Comparison of ENCODE assay signal across 19 cellular contexts in the genomic region with DNA sequence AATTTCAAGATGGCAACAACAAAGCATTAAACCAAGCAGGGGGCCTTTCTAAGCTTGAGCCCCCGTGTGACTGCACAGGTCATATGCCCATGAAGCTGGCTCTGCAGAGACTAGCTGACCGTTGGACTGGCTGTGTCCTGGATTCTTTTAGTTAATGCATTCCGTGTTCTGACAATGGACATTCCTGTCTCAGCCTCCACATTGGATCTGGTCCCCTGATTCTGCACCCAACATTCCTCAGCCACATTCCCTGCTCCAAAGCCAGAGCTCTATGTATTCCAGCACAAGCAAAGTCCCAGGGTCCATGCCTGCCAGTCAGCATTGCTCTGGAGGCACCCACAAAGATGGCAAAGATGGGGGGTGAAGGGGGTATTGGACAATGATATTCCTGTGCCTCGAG. TPM values are rescaled to one million over a fixed set of nuclear protein-coding genes. Genes with fewer than 3 reads are reported as not detected.
A peak's percentile ranks its signal among the peaks of the same experiment; 100 is the strongest.
DNase-seq lines count a peak whose midpoint lies in the region; FAIRE-seq and TF ChIP-seq lines count a peak whose summit lies in the region.
"Had no signal": no experiment of that assay in that cellular context is flagged by ENCODE, and none has a peak within 500 bp of the region (broad histone marks: within the 10 kb centered on the region; RNA-seq: fewer than 3 reads in every experiment).

No MANE protein-coding gene starts in this region.

- no peaks in the 10 kb centered on the region for H3K36me3 ChIP-seq in GM23248 (ENCODE audit: low read depth)
- H3K36me3 ChIP-seq in neuronal stem cell (replicated peaks in 1 of 2; ENCODE audit: control insufficient read depth in 2 of 2, insufficient read depth in 2 of 2, low read length in 2 of 2) = no peaks in the 10 kb centered on the region
- H3K36me3 ChIP-seq in uterus = no peaks in the 10 kb centered on the region
- no peaks in the 10 kb centered on the region for H3K36me3 ChIP-seq in left ventricle myocardium inferior
- H3K36me3 ChIP-seq: BE2C, SJCRH30 had no signal

- H4K91ac ChIP-seq in neuronal stem cell (ENCODE audit: low read depth, low read length, poor library complexity) = no peak overlapping the region

- H2BK12ac ChIP-seq in neuronal stem cell (ENCODE audit: low read length) = no peak overlapping the region

- H3K4me2 ChIP-seq in GM23248 (ENCODE audit: unreplicated experiment) (no peak overlapping the region), neuronal stem cell (ENCODE audit: insufficient read depth, low read length, poor library complexity, severe bottlenecking) (no peak overlapping the region)

- no peak overlapping the region for H3K23ac ChIP-seq in neuronal stem cell (ENCODE audit: low read depth, low read length, poor library complexity)

- H3K9me2 ChIP-seq in GM23248 (ENCODE audit: insufficient read depth) = no peaks in the 10 kb centered on the region

- H4K20me1 ChIP-seq in GM23248 (ENCODE audit: insufficient read depth) = no peaks in the 10 kb centered on the region

- 44% methylated on average over 4 of the region's 4 CpGs for WGBS in GM23248 (ENCODE audit: low coverage in 1 of 2, low lambda C conversion rate in 2 of 2, missing lambda C conversion rate in 2 of 2), 2 experiments
- WGBS in neuronal stem cell (ENCODE audit: extremely low coverage in 2 of 2, insufficient read length in 2 of 2, insufficient replicate concordance in 1 of 2), 2 donors = no CpG with 5 or more reads among the region's 4 CpGs

- peak overlapping the region; percentile 39 for H3K18ac ChIP-seq in neuronal stem cell (ENCODE audit: low read length)

- no peak overlapping the region for H2BK15ac ChIP-seq in neuronal stem cell (ENCODE audit: low read length)

- H3K79me2 ChIP-seq in GM23248 (ENCODE audit: insufficient read depth) = no peaks in the 10 kb centered on the region

- no peak overlapping the region for H4K8ac ChIP-seq in neuronal stem cell (ENCODE audit: low read depth, low read length)

- in situ Hi-C loops in GM23248 (cut with MboI) = no loop called here

- DNase-seq in GM23248 = no peak
- DNase-seq in dorsolateral prefrontal cortex = no peak
- DNase-seq in neuronal stem cell (ENCODE audit: low spot score) = no peak
- no peak for DNase-seq in uterus
- DNase-seq in left ventricle myocardium inferior = no peak
- DNase-seq in GM12891 (ENCODE audit: insufficient read length, low spot score) = no peak
- no peak for DNase-seq in urothelium cell line (ENCODE audit: low spot score)
- DNase-seq: ACHN; BE2C; CD8-positive, alpha-beta memory T cell; DMS 273 treated with DMSO at 0.1 percent for 48 hours; HCEC 1CT; MV-4-11; NCI-H1436; NCI-H2029 treated with DMSO at 0.1 percent for 48 hours; NCI-H2227 treated with DMSO at 0.1 percent for 48 hours; NCI-H526 treated with DMSO at 0.1 percent for 48 hours; SJCRH30 had no signal

- no peak overlapping the region for H2AK5ac ChIP-seq in neuronal stem cell (ENCODE audit: low read depth, low read length)

- no peak overlapping the region for H3K4ac ChIP-seq in neuronal stem cell (ENCODE audit: low read length)

- TF ChIP-seq POLR2A in uterus (IDR thresholded peaks at IDR 0.05) (no peak), GM12891 (IDR thresholded peaks at IDR 0.05; ENCODE audit: low read depth, low read length) (no peak)

- no peak overlapping the region for H3K4me3 ChIP-seq in GM23248
- H3K4me3 ChIP-seq in dorsolateral prefrontal cortex = no peak overlapping the region
- no peak overlapping the region for H3K4me3 ChIP-seq in neuronal stem cell (ENCODE audit: low read length in 2 of 2)
- no peak overlapping the region for H3K4me3 ChIP-seq in uterus
- no peak overlapping the region for H3K4me3 ChIP-seq in left ventricle myocardium inferior
- H3K4me3 ChIP-seq: SJCRH30 had no signal

- H3K14ac ChIP-seq in neuronal stem cell (ENCODE audit: low read length) = no peak overlapping the region

- no peaks in the 10 kb centered on the region for H3K9me3 ChIP-seq in GM23248 (ENCODE audit: low read depth)
- H3K9me3 ChIP-seq in neuronal stem cell (replicated peaks in 1 of 2; ENCODE audit: control insufficient read depth in 2 of 2, insufficient read depth in 1 of 2, low read depth in 1 of 2, low read length in 2 of 2) = no peaks in the 10 kb centered on the region
- no peaks in the 10 kb centered on the region for H3K9me3 ChIP-seq in uterus
- no peaks in the 10 kb centered on the region for H3K9me3 ChIP-seq in left ventricle myocardium inferior (replicated peaks)
- H3K9me3 ChIP-seq: BE2C, SJCRH30 had no signal

- H3F3A ChIP-seq in GM23248 (ENCODE audit: insufficient read depth) = peaks cover 55% of the 10 kb centered on the region

- no peak overlapping the region for H2BK120ac ChIP-seq in neuronal stem cell (ENCODE audit: low read depth, low read length)

- no peaks in the 10 kb centered on the region for H3K79me1 ChIP-seq in neuronal stem cell (ENCODE audit: low read depth, low read length)

- H3K27me3 ChIP-seq in GM23248 (replicated peaks; ENCODE audit: insufficient read depth) (no peaks in the 10 kb centered on the region), dorsolateral prefrontal cortex (no peaks in the 10 kb centered on the region), neuronal stem cell (ENCODE audit: control insufficient read depth in 3 of 3, insufficient read depth in 3 of 3, low read depth in 1 of 3, low read length in 3 of 3) (peaks cover 0 to 56% (median 3%) of the 10 kb centered on the region in 3 experiments), uterus (no peaks in the 10 kb centered on the region), left ventricle myocardium inferior (ENCODE audit: low read depth) (no peaks in the 10 kb centered on the region)
- H3K27me3 ChIP-seq: BE2C, SJCRH30 had no signal

- H3K9ac ChIP-seq in GM23248 (no peak overlapping the region; the same call in 1 of the 2 replicates), neuronal stem cell (ENCODE audit: low read depth, low read length, poor library complexity) (no peak overlapping the region)

- H2BK5ac ChIP-seq in neuronal stem cell (ENCODE audit: low read length) = no peak overlapping the region

- FAIRE-seq in GM12891 (lab: Jason Lieb, UNC) (no peak), urothelium cell line (lab: Jason Lieb, UNC) (no peak)

- H3K4me1 ChIP-seq in GM23248 (ENCODE audit: insufficient read depth) (peaks cover 66% of the 10 kb centered on the region), neuronal stem cell (ENCODE audit: control insufficient read depth in 2 of 2, insufficient read depth in 1 of 2, low read depth in 1 of 2, low read length in 2 of 2) (peaks cover 15 to 17% of the 10 kb centered on the region in 2 donors), uterus (peaks cover 0 to 5% of the 10 kb centered on the region in 2 donors), left ventricle myocardium inferior (peaks cover 59% of the 10 kb centered on the region)

- intact Hi-C loops in dorsolateral prefrontal cortex (cut with DNase I) (loop anchor here (2.0 to 10.0 kb wide), 3 partner anchors 33 to 441 kb away; no protein-coding TSS in a partner anchor), uterus (cut with DNase I; ENCODE audit: low total_unique reads) (no loop called here), left ventricle myocardium inferior (cut with micrococcal nuclease) (no loop called here)

- TF ChIP-seq CTCF in dorsolateral prefrontal cortex (IDR thresholded peaks at IDR 0.05 in 54 of 56, conservative IDR thresholded peaks at IDR 0.05 in 2 of 56; ENCODE audit: low read depth in 1 of 56, partially characterized antibody in 56 of 56) (no peak), uterus (IDR thresholded peaks at IDR 0.05) (no peak), left ventricle myocardium inferior (IDR thresholded peaks at IDR 0.05; ENCODE audit: borderline replicate concordance) (no peak)

- peak overlapping the region; percentile 91; the same call in 1 of the 2 replicates for H3K27ac ChIP-seq in GM23248
- peak overlapping the region in 30 of 59 donors; percentile 0 to 94 (median 45) for H3K27ac ChIP-seq in dorsolateral prefrontal cortex
- H3K27ac ChIP-seq in neuronal stem cell (replicated peaks; ENCODE audit: low read length) = no peak overlapping the region
- peak overlapping the region; percentile 84 to 87 for H3K27ac ChIP-seq in uterus
- H3K27ac ChIP-seq in left ventricle myocardium inferior (replicated peaks) = no peak overlapping the region
- H3K27ac ChIP-seq: RWPE1, SJCRH30 had no signal

- H2AFZ ChIP-seq in GM23248 = no peak overlapping the region
- no peak overlapping the region for H2AFZ ChIP-seq in neuronal stem cell (ENCODE audit: low read length)

TF ChIP-seq in GM12891, 5 proteins besides CTCF, POLR2A, EP300 and RAD21:
- TF ChIP-seq POU2F2 (IDR thresholded peaks at IDR 0.05; ENCODE audit: low read depth, low read length) = no peak
- TF ChIP-seq SPI1 (IDR thresholded peaks at IDR 0.05; ENCODE audit: low read depth, low read length) = no peak
- no peak for TF ChIP-seq TAF1 (IDR thresholded peaks at IDR 0.05; ENCODE audit: low read depth, low read length)
- TF ChIP-seq PAX5 (IDR thresholded peaks at IDR 0.05; ENCODE audit: insufficient read depth, low read length, severe bottlenecking) = no peak
- no peak for TF ChIP-seq POLR2AphosphoS5 (IDR thresholded peaks at IDR 0.05; ENCODE audit: low read depth, low read length)

RNA-seq across cellular contexts. Expression of gene NAV1, which starts 5.1 kb away (rescaled TPM):
- 79.0 and 81.8 TPM in 2 replicates for total RNA-seq in GM23248 (2014; rRNA removed; shearing (Covaris generic))
- polyA plus RNA-seq in GM23248 (2016; fragmentation: Nextera tagmentation; extraction: Ambion mirVana) = 74.7 and 75.6 TPM in 2 replicates
- total RNA-seq in dorsolateral prefrontal cortex = 100 to 1,000 TPM in 17 of 120 experiments, 10 to 100 TPM in 103; 53.8 to 141 (median 77.6) TPM
- polyA plus RNA-seq in neuronal stem cell (2013, experiment 1 of 2) = 112 TPM
- polyA plus RNA-seq in neuronal stem cell (2013, experiment 2 of 2) = 121 TPM
- total RNA-seq in uterus = 10 to 100 TPM; 25.1 to 86.1 (median 58.5) TPM
- total RNA-seq in left ventricle myocardium inferior = 74.8 TPM
- polyA plus RNA-seq in GM12891 (2012; ENCODE audit: low read depth, missing spikeins) = 0.23 TPM

RNA-seq across cellular contexts. Expression of gene CSRP1, which starts 26.9 kb away (rescaled TPM):
- total RNA-seq in GM23248 (2014; rRNA removed; shearing (Covaris generic)) = 1,160 and 1,256 TPM in 2 replicates
- 510 and 529 TPM in 2 replicates for polyA plus RNA-seq in GM23248 (2016; fragmentation: Nextera tagmentation; extraction: Ambion mirVana)
- total RNA-seq in dorsolateral prefrontal cortex (1,000 to 10,000 TPM in 2 of 120 experiments, 100 to 1,000 TPM in 118; 225 to 1,268 (median 522) TPM), uterus (1,000 to 10,000 TPM in 3 of 4 donors, 100 to 1,000 TPM in 1; 913 to 2,516 (median 1,349) TPM), left ventricle myocardium inferior (41.0 TPM)
- polyA plus RNA-seq in neuronal stem cell (2013, experiment 1 of 2) = 31.8 TPM
- polyA plus RNA-seq in neuronal stem cell (2013, experiment 2 of 2) = 29.5 TPM
- 21.0 TPM for polyA plus RNA-seq in GM12891 (2012; ENCODE audit: low read depth, missing spikeins)

Comparison
In these comparisons a context has a peak if more than half of its experiments do, and no peak if none do; other contexts are left out.
1. H3K27ac ChIP-seq: peak in GM23248 (single experiment), dorsolateral prefrontal cortex (30 of 59) and uterus (2 of 2); none in neuronal stem cell (single experiment) and left ventricle myocardium inferior (single experiment).
2. intact Hi-C loops: an anchor here in dorsolateral prefrontal cortex (2.0 to 10.0 kb wide); none called in uterus and left ventricle myocardium inferior.